ENCODE assay signal across 19 cellular contexts in the genomic region with DNA sequence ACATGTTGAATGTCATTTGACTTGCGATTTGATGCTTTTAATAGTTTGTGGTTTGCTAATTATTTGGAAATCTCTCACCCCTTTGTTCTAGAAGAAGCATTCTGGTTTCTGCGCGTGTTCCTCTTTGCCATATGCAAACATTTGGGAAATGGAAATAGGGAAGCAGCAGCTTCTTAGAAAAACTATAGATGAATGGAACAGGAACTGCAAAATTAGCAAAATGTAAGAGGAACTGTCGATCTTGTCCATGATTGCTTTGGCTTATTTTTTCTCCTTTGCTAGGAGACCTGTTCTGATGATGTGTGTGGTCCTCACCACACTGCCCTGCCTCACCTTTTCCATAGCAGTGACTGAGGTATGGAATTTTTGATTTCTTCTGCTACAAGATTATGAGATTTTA. TPM values are rescaled to one million over a fixed set of nuclear protein-coding genes. Genes with fewer than 3 reads are reported as not detected.
DNase-seq lines count a peak whose midpoint lies in the region; ATAC-seq lines count a peak whose summit lies in the region.
"Had no signal": no experiment of that assay in that cellular context is flagged by ENCODE, and none has a peak within 500 bp of the region (broad histone marks: within the 10 kb centered on the region; RNA-seq: fewer than 3 reads in every experiment).

No MANE protein-coding gene starts in this region.

- ATAC-seq in Right ventricle myocardium superior (ENCODE audit: poor library complexity) (peak; percentile 31), Right ventricle myocardium inferior (no peak), GM18861 (IDR thresholded peaks at IDR 0.05; ENCODE audit: unreplicated experiment) (no peak), GM21619 (IDR thresholded peaks at IDR 0.05; ENCODE audit: unreplicated experiment) (no peak)

- intact Hi-C loops in Right ventricle myocardium superior (cut with DNase I) (no loop called here), Right ventricle myocardium inferior (cut with DNase I) (no loop called here)

- DNase-seq in Right ventricle myocardium superior (no peak), Right ventricle myocardium inferior (ENCODE audit: missing footprints) (no peak), NOMO-1 treated with DMSO at 0.1 percent for 48 hours (lab: John Stamatoyannopoulos, UW; ENCODE audit: unreplicated experiment) (peak; percentile 84), globus pallidus (ENCODE audit: low spot score) (peak; percentile 33), NCI-H2029 treated with DMSO at 0.1 percent for 48 hours (lab: John Stamatoyannopoulos, UW) (no peak), NCI-H2227 (lab: John Stamatoyannopoulos, UW; ENCODE audit: unreplicated experiment) (no peak)
- DNase-seq: Calu3; CD4-positive, alpha-beta T cell; DMS79; GM23248; NCI-H1105 treated with DMSO at 0.1 percent for 48 hours; NCI-H2029; NCI-H524; SHP77; SW 1271 had no signal

RNA-seq across cellular contexts. Expression of gene TMEM236, which starts 19.0 kb away (rescaled TPM):
- total RNA-seq in Right ventricle myocardium superior, result 0.43 TPM
- 0.51 TPM for total RNA-seq in Right ventricle myocardium inferior
- total RNA-seq: G401 had no signal

RNA-seq across cellular contexts. Expression of gene MRC1, which starts 38.1 kb away (rescaled TPM):
- total RNA-seq in Right ventricle myocardium superior, result 27.0 TPM
- 38.3 TPM for total RNA-seq in Right ventricle myocardium inferior
- total RNA-seq: A172, G401, GM23248 had no signal

Comparison
In these comparisons a context has a peak if more than half of its experiments do, and no peak if none do; other contexts are left out.
1. DNase-seq: peak in NOMO-1 treated with DMSO at 0.1 percent for 48 hours (single experiment) and globus pallidus (single experiment); none in Right ventricle myocardium superior (single experiment), Right ventricle myocardium inferior (single experiment), NCI-H2029 treated with DMSO at 0.1 percent for 48 hours (single experiment) and NCI-H2227 (single experiment).